In the genomic region with DNA sequence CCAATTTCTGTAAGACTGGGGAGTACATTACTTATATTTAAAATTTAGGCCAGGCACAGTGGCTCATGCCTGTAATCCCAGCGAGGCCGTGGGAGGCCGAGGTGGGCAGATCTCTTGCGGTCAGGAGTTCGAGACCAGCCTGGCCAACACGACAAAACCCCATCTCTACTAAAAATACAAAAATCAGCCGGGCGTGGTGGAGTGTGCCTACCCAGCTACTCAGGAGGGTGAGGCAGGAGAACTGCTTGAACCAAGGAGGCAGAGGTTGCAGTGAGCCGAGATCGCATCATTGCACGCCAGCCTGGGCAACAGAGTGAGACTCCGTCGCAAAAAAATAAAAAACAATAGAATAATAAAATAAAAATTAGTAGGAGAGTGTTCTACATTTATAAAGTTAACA, we compare ENCODE assay signal across 8 cellular contexts. TPM values are rescaled to one million over a fixed set of nuclear protein-coding genes. Genes with fewer than 3 reads are reported as not detected.
DNase-seq lines count a peak whose midpoint lies in the region; ATAC-seq, FAIRE-seq and TF ChIP-seq lines count a peak whose summit lies in the region.
"Not testable (repeated sequence)": the region's sequence is repeated elsewhere in the genome, so short reads cannot be mapped to it uniquely, and the experiment has no call there.

No MANE protein-coding gene starts in this region.

- not testable (repeated sequence) for FAIRE-seq in A549 (lab: Jason Lieb, UNC)

- ATAC-seq in A549; activated T-helper 17 cell treated with anti-CD3 and anti-CD28 coated beads, Interleukin-2, amount 50 U/mL, for 72 hours (replicated peaks); stimulated activated effector memory CD8-positive, alpha-beta T cell treated with anti-CD3 and anti-CD28 coated beads, Interleukin-12 subunit alpha, Interleukin-12 subunit beta, amount 100 ng/mL, for 72 hours: not testable (repeated sequence)

- H3K4me2 ChIP-seq in A549 (peak overlapping the region; percentile 90), GM23248 (ENCODE audit: unreplicated experiment) (peak overlapping the region; percentile 99), OCI-LY7 (ENCODE audit: low read length) (peak overlapping the region; percentile 96), hepatocyte (peak overlapping the region; percentile 94)

- peak overlapping the region; percentile 94 for H3K4me3 Mint-ChIP-seq in activated T-helper 17 cell treated with anti-CD3 and anti-CD28 coated beads, Interleukin-2, amount 50 U/mL, for 72 hours
- peak overlapping the region; percentile 32 for H3K4me3 Mint-ChIP-seq in dendritic cell treated with granulocyte-macrophage colony-stimulating factor and Interleukin-4, amounts not matched to agents 40 ng/mL and 50 ng/mL, for 4 days
- H3K4me3 Mint-ChIP-seq in neural crest cell: peak overlapping the region; percentile 31
- peak overlapping the region; percentile 89 for H3K4me3 Mint-ChIP-seq in stimulated activated effector memory CD8-positive, alpha-beta T cell treated with anti-CD3 and anti-CD28 coated beads, Interleukin-12 subunit alpha, Interleukin-12 subunit beta, amount 100 ng/mL, for 72 hours

- H3K27ac ChIP-seq in A549; GM23248; OCI-LY7 (ENCODE audit: low read depth, low read length, poor library complexity, severe bottlenecking): not testable (repeated sequence)
- peak overlapping the region; percentile 8 for H3K27ac ChIP-seq in hepatocyte

- peaks cover 22% of the 10 kb centered on the region; the same call in 2 of the 3 replicates for H3K4me1 ChIP-seq in A549
- H3K4me1 ChIP-seq in GM23248 (ENCODE audit: insufficient read depth): peaks cover 50% of the 10 kb centered on the region
- H3K4me1 ChIP-seq in OCI-LY7 (ENCODE audit: insufficient read depth, low read length, poor library complexity, severe bottlenecking): peaks cover 30% of the 10 kb centered on the region
- peaks cover 32% of the 10 kb centered on the region for H3K4me1 ChIP-seq in hepatocyte (ENCODE audit: insufficient read depth)

- TF ChIP-seq EP300 in A549 (IDR thresholded peaks at IDR 0.05): not testable (repeated sequence)

- in situ Hi-C loops in GM23248 (cut with MboI): not testable (repeated sequence)

- peak overlapping the region; percentile 96; the same call in 1 of the 2 replicates for H3K9ac ChIP-seq in GM23248

- not testable (repeated sequence) for DNase-seq in A549 (ENCODE audit: low read depth in 1 of 2, low spot score in 1 of 2); GM23248; OCI-LY7 (ENCODE audit: low spot score); hepatocyte (ENCODE audit: low spot score); neural crest cell (ENCODE audit: low read depth, low spot score); stimulated activated effector memory CD8-positive, alpha-beta T cell treated with anti-CD3 and anti-CD28 coated beads, Interleukin-12 subunit alpha, Interleukin-12 subunit beta, amount 100 ng/mL, for 72 hours (ENCODE audit: low spot score in 2 of 2)

- H3K79me2 ChIP-seq in GM23248 (ENCODE audit: insufficient read depth) (peaks cover 71% of the 10 kb centered on the region), OCI-LY7 (ENCODE audit: insufficient read depth, low read depth, low read length) (peaks cover 76% of the 10 kb centered on the region), hepatocyte (peaks cover 72% of the 10 kb centered on the region)

- H2AFZ ChIP-seq in GM23248; OCI-LY7 (ENCODE audit: low read length); hepatocyte: not testable (repeated sequence)

- BruUV-seq in OCI-LY7 (replicated peaks; lab: Mats Ljungman, UMichigan): not testable (repeated sequence)

- peaks cover 30% of the 10 kb centered on the region for H3K4me1 Mint-ChIP-seq in activated T-helper 17 cell treated with anti-CD3 and anti-CD28 coated beads, Interleukin-2, amount 50 U/mL, for 72 hours
- peaks cover 56% of the 10 kb centered on the region for H3K4me1 Mint-ChIP-seq in dendritic cell treated with granulocyte-macrophage colony-stimulating factor and Interleukin-4, amounts not matched to agents 40 ng/mL and 50 ng/mL, for 4 days (ENCODE audit: low read depth)
- H3K4me1 Mint-ChIP-seq in neural crest cell: peaks cover 46% of the 10 kb centered on the region
- peaks cover 47% of the 10 kb centered on the region for H3K4me1 Mint-ChIP-seq in stimulated activated effector memory CD8-positive, alpha-beta T cell treated with anti-CD3 and anti-CD28 coated beads, Interleukin-12 subunit alpha, Interleukin-12 subunit beta, amount 100 ng/mL, for 72 hours

- not testable (repeated sequence) for H3K9me2 ChIP-seq in GM23248 (ENCODE audit: insufficient read depth); OCI-LY7 (ENCODE audit: insufficient read depth, low read length); hepatocyte (replicated peaks; ENCODE audit: insufficient read depth)

- H4K20me1 ChIP-seq in GM23248 (ENCODE audit: insufficient read depth): not testable (repeated sequence)
- H4K20me1 ChIP-seq in OCI-LY7 (ENCODE audit: insufficient read depth, low read length) (peaks cover 25% of the 10 kb centered on the region), hepatocyte (ENCODE audit: insufficient read depth, poor library complexity, severe bottlenecking) (peaks cover 54% of the 10 kb centered on the region)

- intact Hi-C loops in OCI-LY7 (cut with micrococcal nuclease; ENCODE audit: unreplicated experiment): loop anchor here (5.0 to 10.0 kb wide), 3 partner anchors 49 to 1743 kb away; partner anchors contain the start of gene SLC6A6
- intact Hi-C loops in dendritic cell treated with granulocyte-macrophage colony-stimulating factor and Interleukin-4, amounts not matched to agents 40 ng/mL and 50 ng/mL, for 4 days (cut with micrococcal nuclease): not testable (repeated sequence)

- not testable (repeated sequence) for H3K27ac Mint-ChIP-seq in activated T-helper 17 cell treated with anti-CD3 and anti-CD28 coated beads, Interleukin-2, amount 50 U/mL, for 72 hours; dendritic cell treated with granulocyte-macrophage colony-stimulating factor and Interleukin-4, amounts not matched to agents 40 ng/mL and 50 ng/mL, for 4 days; stimulated activated effector memory CD8-positive, alpha-beta T cell treated with anti-CD3 and anti-CD28 coated beads, Interleukin-12 subunit alpha, Interleukin-12 subunit beta, amount 100 ng/mL, for 72 hours
- peak overlapping the region; percentile 35 for H3K27ac Mint-ChIP-seq in neural crest cell (ENCODE audit: unreplicated experiment)

- not testable (repeated sequence) for H3K27me3 Mint-ChIP-seq in activated T-helper 17 cell treated with anti-CD3 and anti-CD28 coated beads, Interleukin-2, amount 50 U/mL, for 72 hours; dendritic cell treated with granulocyte-macrophage colony-stimulating factor and Interleukin-4, amounts not matched to agents 40 ng/mL and 50 ng/mL, for 4 days; neural crest cell (ENCODE audit: low read depth)

- POLR2A ChIA-PET in A549 (lab: Yijun Ruan, JAX): not testable (repeated sequence)
- POLR2A ChIA-PET in OCI-LY7 (lab: Charles Lee): interaction anchor here (1.4 to 4.2 kb wide), 4 partner anchors 11 to 47 kb away, joined by 4 to 22 read pairs (median 10); no protein-coding TSS in a partner anchor

- not testable (repeated sequence) for TF ChIP-seq RAD21 in A549 (conservative IDR thresholded peaks at IDR 0.05 in 1 of 2, IDR thresholded peaks at IDR 0.05 in 1 of 2)

- H3K27me3 ChIP-seq in GM23248 (replicated peaks; ENCODE audit: insufficient read depth); hepatocyte: not testable (repeated sequence)

- H3K4me3 ChIP-seq in A549, hepatocyte: not testable (repeated sequence)
- H3K4me3 ChIP-seq in GM23248: peak overlapping the region; percentile 95
- peak overlapping the region; percentile 83 for H3K4me3 ChIP-seq in OCI-LY7 (ENCODE audit: low read depth, low read length, poor library complexity, severe bottlenecking)

- H3K36me3 ChIP-seq in GM23248 (ENCODE audit: low read depth); OCI-LY7 (ENCODE audit: insufficient read depth, low read length); hepatocyte (replicated peaks; ENCODE audit: insufficient read depth, low read depth): not testable (repeated sequence)

- CTCF ChIA-PET in A549 (lab: Yijun Ruan, JAX): interaction anchor here (0.7 kb wide), 1 partner anchor 59 kb away, joined by 3 read pairs; no protein-coding TSS in a partner anchor
- CTCF ChIA-PET in OCI-LY7 (lab: Charles Lee; ENCODE audit: unreplicated experiment): not testable (repeated sequence)

- not testable (repeated sequence) for TF ChIP-seq CTCF in A549 (IDR thresholded peaks at IDR 0.05); OCI-LY7 (conservative IDR thresholded peaks at IDR 0.05; ENCODE audit: low read length); hepatocyte (IDR thresholded peaks at IDR 0.05; ENCODE audit: poor library complexity); neural crest cell (conservative IDR thresholded peaks at IDR 0.05)

- not testable (repeated sequence) for H3K9me3 ChIP-seq in A549; GM23248 (ENCODE audit: low read depth); OCI-LY7 (ENCODE audit: low read length); hepatocyte (ENCODE audit: low read depth)

- H3K36me3 Mint-ChIP-seq in activated T-helper 17 cell treated with anti-CD3 and anti-CD28 coated beads, Interleukin-2, amount 50 U/mL, for 72 hours (ENCODE audit: low read depth): peaks cover 29% of the 10 kb centered on the region
- peaks cover 23% of the 10 kb centered on the region for H3K36me3 Mint-ChIP-seq in dendritic cell treated with granulocyte-macrophage colony-stimulating factor and Interleukin-4, amounts not matched to agents 40 ng/mL and 50 ng/mL, for 4 days (ENCODE audit: low read depth)
- H3K36me3 Mint-ChIP-seq in neural crest cell (ENCODE audit: low read depth): not testable (repeated sequence)
- H3K36me3 Mint-ChIP-seq in stimulated activated effector memory CD8-positive, alpha-beta T cell treated with anti-CD3 and anti-CD28 coated beads, Interleukin-12 subunit alpha, Interleukin-12 subunit beta, amount 100 ng/mL, for 72 hours: peaks cover 47% of the 10 kb centered on the region

- TF ChIP-seq POLR2A in A549 (IDR thresholded peaks at IDR 0.05; ENCODE audit: low read length): not testable (repeated sequence)

- not testable (repeated sequence) for H3K9me3 Mint-ChIP-seq in activated T-helper 17 cell treated with anti-CD3 and anti-CD28 coated beads, Interleukin-2, amount 50 U/mL, for 72 hours; dendritic cell treated with granulocyte-macrophage colony-stimulating factor and Interleukin-4, amounts not matched to agents 40 ng/mL and 50 ng/mL, for 4 days; neural crest cell; stimulated activated effector memory CD8-positive, alpha-beta T cell treated with anti-CD3 and anti-CD28 coated beads, Interleukin-12 subunit alpha, Interleukin-12 subunit beta, amount 100 ng/mL, for 72 hours

- 93% methylated on average over 13 of the region's 13 CpGs for WGBS in A549 (ENCODE audit: missing lambda C conversion rate)
- 85 to 87% methylated on average over 13 of the region's 13 CpGs for WGBS in GM23248 (ENCODE audit: low coverage in 1 of 2, low lambda C conversion rate in 2 of 2, missing lambda C conversion rate in 2 of 2), 2 experiments
- 85% methylated on average over 13 of the region's 13 CpGs for WGBS in hepatocyte (ENCODE audit: low lambda C conversion rate, missing lambda C conversion rate)

- peaks cover 42% of the 10 kb centered on the region for H3F3A ChIP-seq in GM23248 (ENCODE audit: insufficient read depth)

RNA-seq across cellular contexts. Expression of gene RAF1, which starts 2.5 kb away (rescaled TPM):
- polyA plus RNA-seq in A549 (2011; rRNA removed) (94.6 and 109 TPM in 2 replicates), A549 (2017; fragmentation: RNase III; extraction: RNeasy Plus Mini Kit Qiagen cat#74134 plus additional on column Dnase treatment) (54.2 to 57.0 TPM (median 56.2 TPM) in 3 replicates), GM23248 (2016; fragmentation: Nextera tagmentation; extraction: Ambion mirVana) (57.3 and 59.0 TPM in 2 replicates), hepatocyte (78.0 and 79.8 TPM in 2 replicates)
- 58.4 and 73.0 TPM in 2 replicates for polyA plus RNA-seq in A549 (2012; cell fraction: cytosol; rRNA removed)
- polyA plus RNA-seq in A549 (2012; cell fraction: nucleus; rRNA removed): 88.5 and 123 TPM in 2 replicates
- polyA minus RNA-seq in A549 (2011; rRNA and poly(A)+ RNA removed): 132 and 135 TPM in 2 replicates
- 87.4 and 91.6 TPM in 2 replicates for total RNA-seq in GM23248 (2014; rRNA removed; shearing (Covaris generic))
- 88.0 and 91.0 TPM in 2 replicates for total RNA-seq in OCI-LY7 (2014; rRNA removed; shearing (Covaris generic))
- total RNA-seq in OCI-LY7 (2022) (90.4 and 90.8 TPM in 2 replicates), hepatocyte (114 and 118 TPM in 2 replicates), neural crest cell (123 and 124 TPM in 2 replicates)
- 10 to 100 TPM; 91.5 to 97.3 TPM for total RNA-seq in activated T-helper 17 cell treated with anti-CD3 and anti-CD28 coated beads, Interleukin-2, amount 50 U/mL, for 72 hours

Comparison
In these comparisons a context has a peak if more than half of its experiments do, and no peak if none do; other contexts are left out.
1. H3K4me3 Mint-ChIP-seq: peak in every context shown above with its lines; median percentile 94 in activated T-helper 17 cell treated with anti-CD3 and anti-CD28 coated beads, Interleukin-2, amount 50 U/mL, for 72 hours; 89 in stimulated activated effector memory CD8-positive, alpha-beta T cell treated with anti-CD3 and anti-CD28 coated beads, Interleukin-12 subunit alpha, Interleukin-12 subunit beta, amount 100 ng/mL, for 72 hours; 32 in dendritic cell treated with granulocyte-macrophage colony-stimulating factor and Interleukin-4, amounts not matched to agents 40 ng/mL and 50 ng/mL, for 4 days; 31 in neural crest cell.